In genomic region chr1:88683516-88683847, GRCh38 we compare ENCODE assay signal across 1 cellular context.
TF ChIP-seq lines count a peak whose summit lies in the region.

No MANE protein-coding gene starts in this region.

TF ChIP-seq in GM12878, 131 proteins besides CTCF, POLR2A, EP300 and RAD21 (continued from another document):
- TF ChIP-seq, protein P1, sequence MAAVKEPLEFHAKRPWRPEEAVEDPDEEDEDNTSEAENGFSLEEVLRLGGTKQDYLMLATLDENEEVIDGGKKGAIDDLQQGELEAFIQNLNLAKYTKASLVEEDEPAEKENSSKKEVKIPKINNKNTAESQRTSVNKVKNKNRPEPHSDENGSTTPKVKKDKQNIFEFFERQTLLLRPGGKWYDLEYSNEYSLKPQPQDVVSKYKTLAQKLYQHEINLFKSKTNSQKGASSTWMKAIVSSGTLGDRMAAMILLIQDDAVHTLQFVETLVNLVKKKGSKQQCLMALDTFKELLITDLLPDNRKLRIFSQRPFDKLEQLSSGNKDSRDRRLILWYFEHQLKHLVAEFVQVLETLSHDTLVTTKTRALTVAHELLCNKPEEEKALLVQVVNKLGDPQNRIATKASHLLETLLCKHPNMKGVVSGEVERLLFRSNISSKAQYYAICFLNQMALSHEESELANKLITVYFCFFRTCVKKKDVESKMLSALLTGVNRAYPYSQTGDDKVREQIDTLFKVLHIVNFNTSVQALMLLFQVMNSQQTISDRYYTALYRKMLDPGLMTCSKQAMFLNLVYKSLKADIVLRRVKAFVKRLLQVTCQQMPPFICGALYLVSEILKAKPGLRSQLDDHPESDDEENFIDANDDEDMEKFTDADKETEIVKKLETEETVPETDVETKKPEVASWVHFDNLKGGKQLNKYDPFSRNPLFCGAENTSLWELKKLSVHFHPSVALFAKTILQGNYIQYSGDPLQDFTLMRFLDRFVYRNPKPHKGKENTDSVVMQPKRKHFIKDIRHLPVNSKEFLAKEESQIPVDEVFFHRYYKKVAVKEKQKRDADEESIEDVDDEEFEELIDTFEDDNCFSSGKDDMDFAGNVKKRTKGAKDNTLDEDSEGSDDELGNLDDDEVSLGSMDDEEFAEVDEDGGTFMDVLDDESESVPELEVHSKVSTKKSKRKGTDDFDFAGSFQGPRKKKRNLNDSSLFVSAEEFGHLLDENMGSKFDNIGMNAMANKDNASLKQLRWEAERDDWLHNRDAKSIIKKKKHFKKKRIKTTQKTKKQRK (IDR thresholded peaks at IDR 0.05; ENCODE audit: low read depth, low read length) = no peak
- TF ChIP-seq SIN3A (IDR thresholded peaks at IDR 0.05; ENCODE audit: low read depth, low read length) (0 out of 2 replicates have a peak, but pooled peaks have one; percentile 8), E2F8 (IDR thresholded peaks at IDR 0.05; ENCODE audit: low read depth, partially characterized antibody) (peak; percentile 29), PAX5 (IDR thresholded peaks at IDR 0.05; ENCODE audit: borderline replicate concordance, low read depth, low read length) (no peak), IRF5 (IDR thresholded peaks at IDR 0.05; ENCODE audit: borderline replicate concordance) (no peak), SMC3 (IDR thresholded peaks at IDR 0.05; ENCODE audit: borderline replicate concordance, low read length) (0 out of 2 replicates have a peak, but pooled peaks have one; percentile 6), ZBED1 (IDR thresholded peaks at IDR 0.05; ENCODE audit: borderline replicate concordance) (no peak), POLR2AphosphoS2 (IDR thresholded peaks at IDR 0.05; ENCODE audit: low read depth, low read length) (peak; percentile 11; the same call in 1 of the 2 replicates), REST (IDR thresholded peaks at IDR 0.05; ENCODE audit: low read depth, low read length) (no peak), SMARCA5 (IDR thresholded peaks at IDR 0.05) (no peak), NFYA (IDR thresholded peaks at IDR 0.05; ENCODE audit: borderline replicate concordance, low read depth, low read length) (no peak), GABPA (IDR thresholded peaks at IDR 0.05; ENCODE audit: low read depth) (no peak), FOXM1 (IDR thresholded peaks at IDR 0.05; ENCODE audit: low read depth, low read length) (0 out of 2 replicates have a peak, but pooled peaks have one; percentile 13), YY1 (IDR thresholded peaks at IDR 0.05; ENCODE audit: low read depth, low read length) (no peak), BRCA1 (IDR thresholded peaks at IDR 0.05; ENCODE audit: low read depth, low read length) (no peak), TBL1XR1 (IDR thresholded peaks at IDR 0.05; ENCODE audit: low read depth, low read length) (peak; percentile 8; the same call in 1 of the 2 replicates), SKIL (IDR thresholded peaks at IDR 0.05; ENCODE audit: low read depth, poor library complexity, severe bottlenecking) (peak; percentile 23), MEF2B (IDR thresholded peaks at IDR 0.05; ENCODE audit: partially characterized antibody, poor library complexity, severe bottlenecking) (no peak)
- TF ChIP-seq, protein P2, sequence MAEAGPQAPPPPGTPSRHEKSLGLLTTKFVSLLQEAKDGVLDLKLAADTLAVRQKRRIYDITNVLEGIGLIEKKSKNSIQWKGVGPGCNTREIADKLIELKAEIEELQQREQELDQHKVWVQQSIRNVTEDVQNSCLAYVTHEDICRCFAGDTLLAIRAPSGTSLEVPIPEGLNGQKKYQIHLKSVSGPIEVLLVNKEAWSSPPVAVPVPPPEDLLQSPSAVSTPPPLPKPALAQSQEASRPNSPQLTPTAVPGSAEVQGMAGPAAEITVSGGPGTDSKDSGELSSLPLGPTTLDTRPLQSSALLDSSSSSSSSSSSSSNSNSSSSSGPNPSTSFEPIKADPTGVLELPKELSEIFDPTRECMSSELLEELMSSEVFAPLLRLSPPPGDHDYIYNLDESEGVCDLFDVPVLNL (IDR thresholded peaks at IDR 0.05; ENCODE audit: low read depth, low read length) = no peak
- TF ChIP-seq, protein P3, sequence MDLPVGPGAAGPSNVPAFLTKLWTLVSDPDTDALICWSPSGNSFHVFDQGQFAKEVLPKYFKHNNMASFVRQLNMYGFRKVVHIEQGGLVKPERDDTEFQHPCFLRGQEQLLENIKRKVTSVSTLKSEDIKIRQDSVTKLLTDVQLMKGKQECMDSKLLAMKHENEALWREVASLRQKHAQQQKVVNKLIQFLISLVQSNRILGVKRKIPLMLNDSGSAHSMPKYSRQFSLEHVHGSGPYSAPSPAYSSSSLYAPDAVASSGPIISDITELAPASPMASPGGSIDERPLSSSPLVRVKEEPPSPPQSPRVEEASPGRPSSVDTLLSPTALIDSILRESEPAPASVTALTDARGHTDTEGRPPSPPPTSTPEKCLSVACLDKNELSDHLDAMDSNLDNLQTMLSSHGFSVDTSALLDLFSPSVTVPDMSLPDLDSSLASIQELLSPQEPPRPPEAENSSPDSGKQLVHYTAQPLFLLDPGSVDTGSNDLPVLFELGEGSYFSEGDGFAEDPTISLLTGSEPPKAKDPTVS (IDR thresholded peaks at IDR 0.05; ENCODE audit: low read depth, low read length) = no peak
